Comparison of ENCODE assay signal across 19 cellular contexts in the genomic region with DNA sequence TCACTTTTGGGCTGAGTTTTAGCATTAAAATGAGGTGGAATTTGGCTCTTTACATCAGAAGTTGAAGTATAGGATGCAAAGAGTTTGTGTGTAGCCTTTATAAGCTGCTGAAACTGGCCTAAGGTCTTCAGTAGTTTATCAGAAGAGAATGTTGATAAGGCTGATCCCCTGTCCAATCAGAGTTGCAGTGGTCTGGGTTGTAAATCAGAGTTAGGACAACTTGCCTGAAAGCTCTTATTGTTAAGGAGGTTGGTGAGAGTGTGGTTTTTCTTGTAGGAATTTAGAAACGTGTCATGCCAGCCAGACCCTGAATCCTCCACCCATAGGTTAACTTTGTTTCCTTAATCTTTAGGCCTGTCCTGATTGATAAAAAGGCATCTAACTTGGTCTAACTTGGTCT.
A peak's percentile ranks its signal among the peaks of the same experiment; 100 is the strongest.
DNase-seq lines count a peak whose midpoint lies in the region; ATAC-seq and TF ChIP-seq lines count a peak whose summit lies in the region.
"Had no signal": no experiment of that assay in that cellular context is flagged by ENCODE, and none has a peak within 500 bp of the region (broad histone marks: within the 10 kb centered on the region; RNA-seq: fewer than 3 reads in every experiment).

No MANE protein-coding gene starts in this region.

- no peaks in the 10 kb centered on the region for H3K9me3 ChIP-seq in Caco-2
- H3K9me3 ChIP-seq: BE2C had no signal

- POLR2A ChIA-PET in Caco-2 (lab: Charles Lee): no interaction called here
- POLR2A ChIA-PET in activated CD4-positive, alpha-beta memory T cell treated with anti-CD3 and anti-CD28 coated beads for 36 hours (lab: Charles Lee): no interaction called here

- CTCF ChIA-PET in Caco-2 (lab: Charles Lee): interaction anchor here (0.7 kb wide), 1 partner anchor 145 kb away, joined by 4 read pairs; no protein-coding TSS in a partner anchor
- CTCF ChIA-PET in activated CD4-positive, alpha-beta memory T cell treated with anti-CD3 and anti-CD28 coated beads for 36 hours (lab: Charles Lee): no interaction called here

- H3K4me3 Mint-ChIP-seq in Caco-2 (ENCODE audit: unreplicated experiment): no peak overlapping the region
- no peak overlapping the region for H3K4me3 Mint-ChIP-seq in activated CD4-positive, alpha-beta memory T cell treated with anti-CD3 and anti-CD28 coated beads for 36 hours
- H3K4me3 Mint-ChIP-seq: CD4-positive, CD25-positive, alpha-beta regulatory T cell; CD8-positive, alpha-beta memory T cell; HFFc6 had no signal

- no peaks in the 10 kb centered on the region for H3K9me3 Mint-ChIP-seq in Caco-2 (ENCODE audit: unreplicated experiment)
- H3K9me3 Mint-ChIP-seq in activated CD4-positive, alpha-beta memory T cell treated with anti-CD3 and anti-CD28 coated beads for 36 hours: no peaks in the 10 kb centered on the region
- H3K9me3 Mint-ChIP-seq: CD4-positive, CD25-positive, alpha-beta regulatory T cell; CD8-positive, alpha-beta memory T cell; HFFc6 had no signal

- peaks cover 13% of the 10 kb centered on the region for H3K4me1 Mint-ChIP-seq in Caco-2 (ENCODE audit: low read depth, unreplicated experiment)
- H3K4me1 Mint-ChIP-seq in activated CD4-positive, alpha-beta memory T cell treated with anti-CD3 and anti-CD28 coated beads for 36 hours (ENCODE audit: low read depth): peaks cover 4% of the 10 kb centered on the region
- H3K4me1 Mint-ChIP-seq: CD8-positive, alpha-beta memory T cell had no signal

- intact Hi-C loops in Caco-2 (cut with micrococcal nuclease; ENCODE audit: unreplicated experiment) (loop anchor here (5.0 kb wide), 1 partner anchor 251 kb away; no protein-coding TSS in a partner anchor), left ventricle myocardium superior (cut with micrococcal nuclease) (no loop called here)
- intact Hi-C loops in activated CD4-positive, alpha-beta memory T cell treated with anti-CD3 and anti-CD28 coated beads for 36 hours (cut with micrococcal nuclease): loop anchor here (1.0 to 10.0 kb wide), 3 partner anchors 31 to 254 kb away; a partner anchor contains a TSS

- no peak overlapping the region for H3K27ac Mint-ChIP-seq in Caco-2 (ENCODE audit: unreplicated experiment)
- no peak overlapping the region for H3K27ac Mint-ChIP-seq in activated CD4-positive, alpha-beta memory T cell treated with anti-CD3 and anti-CD28 coated beads for 36 hours
- H3K27ac Mint-ChIP-seq: CD4-positive, CD25-positive, alpha-beta regulatory T cell; HFFc6 had no signal

- no peak for ATAC-seq in left ventricle myocardium superior
- ATAC-seq in SK-N-SH treated with all-trans-retinoic acid at 6 μM for 48 hours: no peak
- ATAC-seq: HCT116 had no signal

- H3K36me3 ChIP-seq in Caco-2 (ENCODE audit: control insufficient read depth, insufficient read depth, low read length): no peaks in the 10 kb centered on the region
- H3K36me3 ChIP-seq: BE2C had no signal

- no peaks in the 10 kb centered on the region for H3K27me3 ChIP-seq in Caco-2 (replicated peaks; ENCODE audit: control insufficient read depth, insufficient read depth, low read length)
- H3K27me3 ChIP-seq: BE2C had no signal

- BruUV-seq in Caco-2 (replicated peaks; lab: Mats Ljungman, UMichigan): no TSS peak

- in situ Hi-C loops in KBM-7 (cut with MboI; ENCODE audit: low pct_unique_long_range_greater_than_20kb, low sequenced_read_pairs): no loop called here

- peak; percentile 29 to 54 for DNase-seq in Caco-2
- peak; percentile 32 for DNase-seq in amniotic epithelial cell (ENCODE audit: low read depth)
- peak; percentile 63 for DNase-seq in islet precursor cell
- DNase-seq in left ventricle myocardium superior: no peak
- no peak for DNase-seq in KBM-7
- no peak for DNase-seq in activated CD4-positive, alpha-beta memory T cell treated with anti-CD3 and anti-CD28 coated beads for 36 hours
- DNase-seq: ACHN; BE2C; C1 segment of cervical spinal cord; CD4-positive, CD25-positive, alpha-beta regulatory T cell; CD8-positive, alpha-beta memory T cell; DMS153; DMS79; GF-D8; GOT3; H7; HFFc6 had no signal

- H3K4me1 ChIP-seq in Caco-2: peaks cover 18% of the 10 kb centered on the region
- H3K4me1 ChIP-seq: BE2C had no signal

- H3K27me3 Mint-ChIP-seq in Caco-2 (ENCODE audit: insufficient read depth, unreplicated experiment): peaks cover 12% of the 10 kb centered on the region
- H3K27me3 Mint-ChIP-seq in activated CD4-positive, alpha-beta memory T cell treated with anti-CD3 and anti-CD28 coated beads for 36 hours: no peaks in the 10 kb centered on the region
- H3K27me3 Mint-ChIP-seq: CD4-positive, CD25-positive, alpha-beta regulatory T cell; CD8-positive, alpha-beta memory T cell had no signal

- H3K4me3 ChIP-seq in Caco-2 (ENCODE audit: low read depth, low read length): no peak overlapping the region

- no peak for TF ChIP-seq CTCF in Caco-2 (IDR thresholded peaks at IDR 0.05; ENCODE audit: insufficient read depth in 1 of 2, low read depth in 1 of 2, low read length in 1 of 2, severe bottlenecking in 1 of 2, unreplicated experiment in 1 of 2)

- H3K36me3 Mint-ChIP-seq in Caco-2 (ENCODE audit: insufficient read depth, unreplicated experiment): no peaks in the 10 kb centered on the region
- no peaks in the 10 kb centered on the region for H3K36me3 Mint-ChIP-seq in activated CD4-positive, alpha-beta memory T cell treated with anti-CD3 and anti-CD28 coated beads for 36 hours
- H3K36me3 Mint-ChIP-seq: CD4-positive, CD25-positive, alpha-beta regulatory T cell; CD8-positive, alpha-beta memory T cell had no signal

TF ChIP-seq in SK-N-SH treated with all-trans-retinoic acid at 6 μM for 48 hours, 23 proteins besides CTCF, POLR2A, EP300 and RAD21:
- TF ChIP-seq CSDC2 (CRISPR knock-in tag; IDR thresholded peaks at IDR 0.05) (no peak), BACH2 (CRISPR knock-in tag; IDR thresholded peaks at IDR 0.05; ENCODE audit: borderline replicate concordance) (no peak), ZNF8 (CRISPR knock-in tag; IDR thresholded peaks at IDR 0.05) (no peak), ESRRG (CRISPR knock-in tag; IDR thresholded peaks at IDR 0.05) (no peak), SNAI2 (CRISPR knock-in tag; IDR thresholded peaks at IDR 0.05) (no peak)
- TF ChIP-seq, protein P1, sequence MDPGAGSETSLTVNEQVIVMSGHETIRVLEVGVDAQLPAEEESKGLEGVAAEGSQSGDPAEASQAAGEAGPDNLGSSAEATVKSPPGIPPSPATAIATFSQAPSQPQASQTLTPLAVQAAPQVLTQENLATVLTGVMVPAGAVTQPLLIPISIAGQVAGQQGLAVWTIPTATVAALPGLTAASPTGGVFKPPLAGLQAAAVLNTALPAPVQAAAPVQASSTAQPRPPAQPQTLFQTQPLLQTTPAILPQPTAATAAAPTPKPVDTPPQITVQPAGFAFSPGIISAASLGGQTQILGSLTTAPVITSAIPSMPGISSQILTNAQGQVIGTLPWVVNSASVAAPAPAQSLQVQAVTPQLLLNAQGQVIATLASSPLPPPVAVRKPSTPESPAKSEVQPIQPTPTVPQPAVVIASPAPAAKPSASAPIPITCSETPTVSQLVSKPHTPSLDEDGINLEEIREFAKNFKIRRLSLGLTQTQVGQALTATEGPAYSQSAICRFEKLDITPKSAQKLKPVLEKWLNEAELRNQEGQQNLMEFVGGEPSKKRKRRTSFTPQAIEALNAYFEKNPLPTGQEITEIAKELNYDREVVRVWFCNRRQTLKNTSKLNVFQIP (CRISPR knock-in tag; IDR thresholded peaks at IDR 0.05; ENCODE audit: borderline replicate concordance, low read depth): no peak
- TF ChIP-seq, protein P2, sequence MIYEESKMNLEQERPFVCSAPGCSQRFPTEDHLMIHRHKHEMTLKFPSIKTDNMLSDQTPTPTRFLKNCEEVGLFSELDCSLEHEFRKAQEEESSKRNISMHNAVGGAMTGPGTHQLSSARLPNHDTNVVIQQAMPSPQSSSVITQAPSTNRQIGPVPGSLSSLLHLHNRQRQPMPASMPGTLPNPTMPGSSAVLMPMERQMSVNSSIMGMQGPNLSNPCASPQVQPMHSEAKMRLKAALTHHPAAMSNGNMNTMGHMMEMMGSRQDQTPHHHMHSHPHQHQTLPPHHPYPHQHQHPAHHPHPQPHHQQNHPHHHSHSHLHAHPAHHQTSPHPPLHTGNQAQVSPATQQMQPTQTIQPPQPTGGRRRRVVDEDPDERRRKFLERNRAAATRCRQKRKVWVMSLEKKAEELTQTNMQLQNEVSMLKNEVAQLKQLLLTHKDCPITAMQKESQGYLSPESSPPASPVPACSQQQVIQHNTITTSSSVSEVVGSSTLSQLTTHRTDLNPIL (CRISPR knock-in tag; IDR thresholded peaks at IDR 0.05; ENCODE audit: low read depth): no peak
- TF ChIP-seq, protein P3, sequence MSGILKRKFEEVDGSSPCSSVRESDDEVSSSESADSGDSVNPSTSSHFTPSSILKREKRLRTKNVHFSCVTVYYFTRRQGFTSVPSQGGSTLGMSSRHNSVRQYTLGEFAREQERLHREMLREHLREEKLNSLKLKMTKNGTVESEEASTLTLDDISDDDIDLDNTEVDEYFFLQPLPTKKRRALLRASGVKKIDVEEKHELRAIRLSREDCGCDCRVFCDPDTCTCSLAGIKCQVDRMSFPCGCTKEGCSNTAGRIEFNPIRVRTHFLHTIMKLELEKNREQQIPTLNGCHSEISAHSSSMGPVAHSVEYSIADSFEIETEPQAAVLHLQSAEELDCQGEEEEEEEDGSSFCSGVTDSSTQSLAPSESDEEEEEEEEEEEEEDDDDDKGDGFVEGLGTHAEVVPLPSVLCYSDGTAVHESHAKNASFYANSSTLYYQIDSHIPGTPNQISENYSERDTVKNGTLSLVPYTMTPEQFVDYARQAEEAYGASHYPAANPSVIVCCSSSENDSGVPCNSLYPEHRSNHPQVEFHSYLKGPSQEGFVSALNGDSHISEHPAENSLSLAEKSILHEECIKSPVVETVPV (CRISPR knock-in tag; IDR thresholded peaks at IDR 0.05): no peak

Comparison
In these comparisons a context has a peak if more than half of its experiments do, and no peak if none do; other contexts are left out.
1. DNase-seq: peak in Caco-2 (2 of 2), amniotic epithelial cell (single experiment) and islet precursor cell (single experiment); none in left ventricle myocardium superior (single experiment), KBM-7 (single experiment) and activated CD4-positive, alpha-beta memory T cell treated with anti-CD3 and anti-CD28 coated beads for 36 hours (single experiment).